In the genomic region with DNA sequence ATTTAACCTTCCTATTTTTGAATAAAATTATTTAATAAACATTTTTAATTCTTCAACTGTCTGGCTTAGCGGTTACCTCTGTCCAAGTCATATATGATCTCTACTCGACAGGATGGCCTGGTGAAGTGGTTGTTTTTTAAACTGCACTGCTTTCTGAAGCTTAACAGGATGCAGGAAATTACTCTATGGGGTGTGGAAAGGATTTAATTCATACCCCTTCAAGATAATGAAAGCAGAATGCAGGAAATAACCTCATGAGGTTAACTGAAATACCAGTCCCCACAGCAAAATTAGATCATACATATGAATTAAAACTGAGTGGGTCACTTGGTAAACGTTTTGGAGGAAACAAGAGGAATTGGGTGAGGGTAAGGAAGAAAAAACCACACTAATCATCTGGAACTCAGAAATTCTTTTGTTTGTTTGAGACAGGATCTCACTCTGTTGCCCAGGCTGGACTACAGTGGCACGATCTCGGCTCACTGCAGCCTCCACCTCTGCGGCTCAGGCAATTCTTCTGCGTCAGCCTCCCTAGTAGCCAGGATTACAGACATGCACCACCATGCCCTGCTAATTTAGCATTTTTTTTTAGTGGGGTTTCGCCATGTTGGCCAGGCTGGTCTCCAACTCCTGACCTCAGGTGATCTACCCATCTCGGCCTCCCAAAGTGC, we compare ENCODE assay signal across 9 cellular contexts. TPM values are rescaled to one million over a fixed set of nuclear protein-coding genes. Genes with fewer than 3 reads are reported as not detected.
A peak's percentile ranks its signal among the peaks of the same experiment; 100 is the strongest.
DNase-seq lines count a peak whose midpoint lies in the region; ATAC-seq and TF ChIP-seq lines count a peak whose summit lies in the region.
"Had no signal": no experiment of that assay in that cellular context is flagged by ENCODE, and none has a peak within 500 bp of the region (broad histone marks: within the 10 kb centered on the region; RNA-seq: fewer than 3 reads in every experiment).

No MANE protein-coding gene starts in this region.

- H3K4me1 Mint-ChIP-seq in activated CD4-positive, alpha-beta memory T cell treated with anti-CD3 and anti-CD28 coated beads for 36 hours (ENCODE audit: low read depth), result peaks cover 18% of the 10 kb centered on the region
- H3K4me1 Mint-ChIP-seq in stimulated activated effector memory CD8-positive, alpha-beta T cell treated with anti-CD3 and anti-CD28 coated beads, Interleukin-12 subunit alpha, Interleukin-12 subunit beta, amount 100 ng/mL, for 72 hours, result peaks cover 6% of the 10 kb centered on the region

- TF ChIP-seq CTCF in heart left ventricle (IDR thresholded peaks at IDR 0.05) (no peak), BE2C (IDR thresholded peaks at IDR 0.05; ENCODE audit: low read depth, low read length) (no peak)

- peaks cover 41% of the 10 kb centered on the region for H3K36me3 Mint-ChIP-seq in activated CD4-positive, alpha-beta memory T cell treated with anti-CD3 and anti-CD28 coated beads for 36 hours
- H3K36me3 Mint-ChIP-seq in stimulated activated effector memory CD8-positive, alpha-beta T cell treated with anti-CD3 and anti-CD28 coated beads, Interleukin-12 subunit alpha, Interleukin-12 subunit beta, amount 100 ng/mL, for 72 hours, result peaks cover 19% of the 10 kb centered on the region

- intact Hi-C loops in activated CD4-positive, alpha-beta memory T cell treated with anti-CD3 and anti-CD28 coated beads for 36 hours (cut with micrococcal nuclease), result no loop called here
- intact Hi-C loops in heart left ventricle (cut with DNase I), result loop anchor here in 4 of 10 donors (5.0 to 10.0 kb wide), 5 partner anchors 91 to 261 kb away; a partner anchor contains a TSS

- WGBS in heart left ventricle, 4 donors, result 48 to 61% (median 60%) methylated on average over 9 of the region's 9 CpGs

- POLR2A ChIA-PET in activated CD4-positive, alpha-beta memory T cell treated with anti-CD3 and anti-CD28 coated beads for 36 hours (lab: Charles Lee), result no interaction called here

- H3K27me3 ChIP-seq in heart left ventricle, result no peaks in the 10 kb centered on the region
- no peaks in the 10 kb centered on the region for H3K27me3 ChIP-seq in BE2C

- CTCF ChIA-PET in activated CD4-positive, alpha-beta memory T cell treated with anti-CD3 and anti-CD28 coated beads for 36 hours (lab: Charles Lee), result interaction anchor here (1.1 kb wide), 1 partner anchor 21 kb away, joined by 3 read pairs; no protein-coding TSS in a partner anchor

- no peak for TF ChIP-seq POLR2A in heart left ventricle (IDR thresholded peaks at IDR 0.05)

- H3K27ac Mint-ChIP-seq in activated CD4-positive, alpha-beta memory T cell treated with anti-CD3 and anti-CD28 coated beads for 36 hours, result peak overlapping the region; percentile 61
- peak overlapping the region; percentile 48 for H3K27ac Mint-ChIP-seq in stimulated activated effector memory CD8-positive, alpha-beta T cell treated with anti-CD3 and anti-CD28 coated beads, Interleukin-12 subunit alpha, Interleukin-12 subunit beta, amount 100 ng/mL, for 72 hours

- H3K9me3 ChIP-seq in heart left ventricle, result peaks cover 0 to 29% (median 2%) of the 10 kb centered on the region in 12 donors
- H3K9me3 ChIP-seq in BE2C, result no peaks in the 10 kb centered on the region

- peaks cover 16% of the 10 kb centered on the region for H3K9me3 Mint-ChIP-seq in activated CD4-positive, alpha-beta memory T cell treated with anti-CD3 and anti-CD28 coated beads for 36 hours
- H3K9me3 Mint-ChIP-seq in stimulated activated effector memory CD8-positive, alpha-beta T cell treated with anti-CD3 and anti-CD28 coated beads, Interleukin-12 subunit alpha, Interleukin-12 subunit beta, amount 100 ng/mL, for 72 hours, result no peaks in the 10 kb centered on the region

- peaks cover 0 to 53% (median 27%) of the 10 kb centered on the region in 9 donors for H3K36me3 ChIP-seq in heart left ventricle
- H3K36me3 ChIP-seq in BE2C, result peaks cover 12% of the 10 kb centered on the region

- no peaks in the 10 kb centered on the region for H3K27me3 Mint-ChIP-seq in activated CD4-positive, alpha-beta memory T cell treated with anti-CD3 and anti-CD28 coated beads for 36 hours

- H3K4me3 Mint-ChIP-seq in activated CD4-positive, alpha-beta memory T cell treated with anti-CD3 and anti-CD28 coated beads for 36 hours, result no peak overlapping the region
- H3K4me3 Mint-ChIP-seq in stimulated activated effector memory CD8-positive, alpha-beta T cell treated with anti-CD3 and anti-CD28 coated beads, Interleukin-12 subunit alpha, Interleukin-12 subunit beta, amount 100 ng/mL, for 72 hours, result no peak overlapping the region

- H3K4me3 ChIP-seq in heart left ventricle (no peak overlapping the region), BE2C (ENCODE audit: low read depth, low read length) (no peak overlapping the region)

- peak overlapping the region; percentile 13 to 82 (median 72) for H3K27ac ChIP-seq in heart left ventricle

- DNase-seq in H4 (ENCODE audit: low spot score) (peak; percentile 28), heart left ventricle (no peak), BE2C (no peak), T-helper 9 cell (no peak)
- DNase-seq in activated CD4-positive, alpha-beta memory T cell treated with anti-CD3 and anti-CD28 coated beads for 36 hours, result no peak
- no peak for DNase-seq in stimulated activated effector memory CD8-positive, alpha-beta T cell treated with anti-CD3 and anti-CD28 coated beads, Interleukin-12 subunit alpha, Interleukin-12 subunit beta, amount 100 ng/mL, for 72 hours (ENCODE audit: low spot score in 2 of 2)
- DNase-seq: central memory CD4-positive, alpha-beta T cell; NCI-H2227 treated with DMSO at 0.1 percent for 48 hours had no signal

- ATAC-seq in heart left ventricle (peak; percentile 35 to 90 (median 63)), HG02981 (IDR thresholded peaks at IDR 0.05; ENCODE audit: unreplicated experiment) (no peak)
- ATAC-seq in stimulated activated effector memory CD8-positive, alpha-beta T cell treated with anti-CD3 and anti-CD28 coated beads, Interleukin-12 subunit alpha, Interleukin-12 subunit beta, amount 100 ng/mL, for 72 hours, result peak; percentile 45

- H3K4me1 ChIP-seq in heart left ventricle, result peaks cover 3 to 34% (median 17%) of the 10 kb centered on the region in 12 donors
- H3K4me1 ChIP-seq in BE2C, result 0 out of 2 replicates have a peak, but pooled peaks cover 3% of the 10 kb centered on the region

RNA-seq across cellular contexts. Expression of a gene that starts 50.1 kb away (rescaled TPM):
- total RNA-seq in H4 (2014; rRNA removed; shearing (Covaris generic)), result 4.0 and 5.7 TPM in 2 replicates
- total RNA-seq in activated CD4-positive, alpha-beta memory T cell treated with anti-CD3 and anti-CD28 coated beads for 36 hours, result 1 to 10 TPM; 5.2 to 7.6 TPM
- 10 to 100 TPM in 5 of 9 donors, 1 to 10 TPM in 4; 8.3 to 12.8 (median 10.3) TPM for total RNA-seq in heart left ventricle
- polyA plus RNA-seq in heart left ventricle, result 10 to 100 TPM in 1 of 2 donors, 1 to 10 TPM in 1; 9.7 to 10.1 TPM
- 4.6 TPM for polyA plus RNA-seq in BE2C (2012; ENCODE audit: insufficient read depth, insufficient read length, low read depth)
